8 cellular contexts compared by ENCODE assay signal in the genomic region with DNA sequence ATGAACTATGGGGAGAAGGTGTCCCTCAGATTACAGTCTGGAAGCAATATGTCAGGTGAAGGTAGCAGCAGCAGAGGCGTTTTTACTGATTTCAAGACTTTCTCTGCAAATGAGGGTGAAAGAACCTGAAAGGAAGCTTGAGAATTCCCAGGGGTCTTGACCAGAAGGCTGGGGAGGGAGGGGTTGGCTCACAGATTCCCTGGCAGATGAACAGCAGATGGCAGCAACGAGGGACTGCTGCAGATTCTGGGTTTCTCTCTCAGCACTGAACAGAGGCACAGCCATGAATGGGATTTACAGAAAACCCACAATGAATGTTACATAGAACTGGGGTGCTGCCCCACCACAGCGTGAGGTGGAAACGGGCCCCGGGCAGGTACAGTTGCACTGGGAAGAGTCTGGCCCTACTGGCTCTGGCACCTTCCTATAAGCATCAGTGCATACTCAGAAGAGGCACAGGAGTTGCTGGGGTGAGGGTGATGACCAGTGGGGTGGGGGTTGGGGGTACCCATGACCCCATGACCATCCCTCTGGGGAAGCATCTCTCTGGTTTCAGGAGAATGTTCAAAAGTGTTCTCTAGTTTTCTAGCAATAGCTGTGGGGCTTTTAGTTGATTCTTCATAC.
A peak's percentile ranks its signal among the peaks of the same experiment; 100 is the strongest.
DNase-seq lines count a peak whose midpoint lies in the region; ATAC-seq and TF ChIP-seq lines count a peak whose summit lies in the region.

No MANE protein-coding gene starts in this region.

- TF ChIP-seq CTCF in GM13977 (IDR thresholded peaks at IDR 0.05; ENCODE audit: extremely low read depth, insufficient read depth, missing control alignments) (peak; percentile 59), HFFc6 (IDR thresholded peaks at IDR 0.05) (peak; percentile 12; the same call in 1 of the 2 replicates), nephron progenitor cell (IDR thresholded peaks at IDR 0.05) (peak; percentile 58)

- no peak overlapping the region for H3K4me3 ChIP-seq in SJCRH30

- in situ Hi-C loops in GM13977 (cut with MboI; ENCODE audit: low pct_unique_long_range_greater_than_20kb, low sequenced_read_pairs, unreplicated experiment): no loop called here

- ATAC-seq in GM21390 (IDR thresholded peaks at IDR 0.05; ENCODE audit: unreplicated experiment): no peak

- H3K36me3 Mint-ChIP-seq in HFFc6 (ENCODE audit: low read depth) (0 out of 2 replicates have a peak, but pooled peaks cover 4% of the 10 kb centered on the region), nephron progenitor cell (ENCODE audit: low read depth) (no peaks in the 10 kb centered on the region)

- H3K27me3 Mint-ChIP-seq in HFFc6 (ENCODE audit: insufficient read depth) (no peaks in the 10 kb centered on the region), nephron progenitor cell (ENCODE audit: low read depth, poor library complexity) (peaks cover 4% of the 10 kb centered on the region)

- H3K27ac Mint-ChIP-seq in HFFc6: no peak overlapping the region
- H3K27ac Mint-ChIP-seq in nephron progenitor cell: no peak overlapping the region

- H3K27me3 ChIP-seq in SJCRH30: no peaks in the 10 kb centered on the region

- H3K36me3 ChIP-seq in SJCRH30: no peaks in the 10 kb centered on the region

- H3K4me1 ChIP-seq in SJCRH30: no peaks in the 10 kb centered on the region

- no peak overlapping the region for H3K27ac ChIP-seq in SJCRH30

- H3K4me3 Mint-ChIP-seq in HFFc6 (no peak overlapping the region), nephron progenitor cell (no peak overlapping the region)

- peak; percentile 58 for DNase-seq in GM13977 (ENCODE audit: low spot score)
- DNase-seq in HFFc6: no peak
- peak; percentile 2 to 17 for DNase-seq in SJCRH30
- DNase-seq in nephron progenitor cell: peak; percentile 61
- DNase-seq in inferior parietal cortex (ENCODE audit: extremely low spot score): no peak
- DNase-seq in DMS153 (lab: John Stamatoyannopoulos, UW): no peak
- no peak for DNase-seq in NK-92 treated with Interleukin-12 subunit alpha and Interleukin-12 subunit beta, amount 100 ng/mL, for 24 hours (lab: John Stamatoyannopoulos, UW)

- no peaks in the 10 kb centered on the region for H3K9me3 ChIP-seq in SJCRH30 (replicated peaks)

- H3K4me1 Mint-ChIP-seq in HFFc6 (ENCODE audit: low read depth) (no peaks in the 10 kb centered on the region), nephron progenitor cell (peaks cover 5% of the 10 kb centered on the region)

- H3K9me3 Mint-ChIP-seq in HFFc6 (peaks cover 31% of the 10 kb centered on the region), nephron progenitor cell (peaks cover 8% of the 10 kb centered on the region)

Comparison
In these comparisons a context has a peak if more than half of its experiments do, and no peak if none do; other contexts are left out.
1. DNase-seq: peak in GM13977 (single experiment), SJCRH30 (2 of 2) and nephron progenitor cell (single experiment); none in HFFc6 (single experiment), inferior parietal cortex (single experiment), DMS153 (single experiment) and NK-92 treated with Interleukin-12 subunit alpha and Interleukin-12 subunit beta, amount 100 ng/mL, for 24 hours (single experiment).
2. Peak in every context shown above with its lines, with median percentiles within 50 percentile points of each other: CTCF ChIP-seq.